ENCODE assay signal across 11 cellular contexts in the genomic region with DNA sequence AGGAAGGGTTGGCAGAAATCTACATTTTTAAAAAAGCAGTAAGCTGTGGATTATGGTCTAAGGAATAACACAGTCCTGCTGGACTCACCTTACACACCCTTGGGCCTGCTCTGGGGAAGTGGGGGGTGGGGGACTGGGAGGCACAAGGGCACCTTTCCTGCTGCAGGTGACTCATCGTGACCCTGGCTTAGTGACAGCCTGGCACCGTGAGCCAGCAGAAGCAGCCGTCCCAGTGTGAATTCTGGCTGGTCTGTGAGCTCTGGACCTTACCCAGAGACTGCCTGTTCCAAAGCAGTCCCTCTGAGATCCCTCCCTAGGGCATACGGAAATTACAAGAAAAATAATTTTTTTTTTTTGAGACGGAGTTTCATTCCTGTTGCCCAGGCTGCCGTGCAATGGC. TPM values are rescaled to one million over a fixed set of nuclear protein-coding genes. Genes with fewer than 3 reads are reported as not detected.
DNase-seq lines count a peak whose midpoint lies in the region; ATAC-seq, FAIRE-seq and TF ChIP-seq lines count a peak whose summit lies in the region.
"Had no signal": no experiment of that assay in that cellular context is flagged by ENCODE, and none has a peak within 500 bp of the region (broad histone marks: within the 10 kb centered on the region; RNA-seq: fewer than 3 reads in every experiment).

No MANE protein-coding gene starts in this region.

- H3K4me1 ChIP-seq in keratinocyte (ENCODE audit: control insufficient read depth, extremely low read depth, insufficient read depth, low read length): peaks cover 11% of the 10 kb centered on the region
- H3K4me1 ChIP-seq in thoracic aorta (ENCODE audit: control insufficient read depth in 1 of 2, low read depth in 2 of 2): peaks cover 16 to 27% of the 10 kb centered on the region in 2 donors

- no peak overlapping the region for H3K9ac ChIP-seq in keratinocyte (ENCODE audit: control insufficient read depth, extremely low read depth, insufficient read depth, low read length)

- H2AFZ ChIP-seq in keratinocyte (ENCODE audit: control insufficient read depth, low read length): no peak overlapping the region

- H3K9me3 ChIP-seq in keratinocyte (ENCODE audit: control insufficient read depth, low read depth, low read length) (no peaks in the 10 kb centered on the region), thoracic aorta (no peaks in the 10 kb centered on the region)

- no peak overlapping the region for H3K4me3 Mint-ChIP-seq in MCF 10A (ENCODE audit: unreplicated experiment)
- H3K4me3 Mint-ChIP-seq in stimulated activated memory B cell treated with anti-CD40 and anti-IgM and Interleukin-4, amounts not matched to agents 10 μg/mL and 1 μg/mL and 100 μg/mL, for 72 hours: no peak overlapping the region

- peaks cover 9% of the 10 kb centered on the region for H3K4me1 Mint-ChIP-seq in MCF 10A (ENCODE audit: insufficient read depth, unreplicated experiment)
- H3K4me1 Mint-ChIP-seq in stimulated activated memory B cell treated with anti-CD40 and anti-IgM and Interleukin-4, amounts not matched to agents 10 μg/mL and 1 μg/mL and 100 μg/mL, for 72 hours: peaks cover 42% of the 10 kb centered on the region

- dilution Hi-C loops in keratinocyte (cut with MboI; ENCODE audit: extremely low pct_ligation_motif_present, low sequenced_read_pairs): no loop called here

- peaks cover 17% of the 10 kb centered on the region for H3K36me3 Mint-ChIP-seq in MCF 10A (ENCODE audit: insufficient read depth, unreplicated experiment)
- H3K36me3 Mint-ChIP-seq in stimulated activated memory B cell treated with anti-CD40 and anti-IgM and Interleukin-4, amounts not matched to agents 10 μg/mL and 1 μg/mL and 100 μg/mL, for 72 hours: peaks cover 18% of the 10 kb centered on the region

- peak; percentile 11 for DNase-seq in HCEC 1CT
- peak; percentile 62 for DNase-seq in MCF 10A (ENCODE audit: unreplicated experiment)
- DNase-seq in keratinocyte (ENCODE audit: low read depth, low spot score): no peak
- peak; percentile 80 for DNase-seq in thoracic aorta (ENCODE audit: low spot score)
- no peak for DNase-seq in NCI-H187 (lab: John Stamatoyannopoulos, UW)
- no peak for DNase-seq in NCI-H2171 treated with DMSO at 0.1 percent for 48 hours (lab: John Stamatoyannopoulos, UW)
- no peak for DNase-seq in medulla oblongata (ENCODE audit: extremely low spot score)
- DNase-seq: NCI-H2029; stimulated activated naive CD8-positive, alpha-beta T cell treated with anti-CD3 and anti-CD28 coated beads, Interleukin-15, Interleukin-2, amounts not matched to agents 100 U/mL and 50 U/mL, for 24 hours had no signal

- H3K27ac Mint-ChIP-seq in MCF 10A (ENCODE audit: low read depth, unreplicated experiment): peak overlapping the region; percentile 18
- H3K27ac Mint-ChIP-seq in stimulated activated memory B cell treated with anti-CD40 and anti-IgM and Interleukin-4, amounts not matched to agents 10 μg/mL and 1 μg/mL and 100 μg/mL, for 72 hours: no peak overlapping the region

- H3K9me3 Mint-ChIP-seq in MCF 10A (ENCODE audit: unreplicated experiment): no peaks in the 10 kb centered on the region
- H3K9me3 Mint-ChIP-seq in stimulated activated memory B cell treated with anti-CD40 and anti-IgM and Interleukin-4, amounts not matched to agents 10 μg/mL and 1 μg/mL and 100 μg/mL, for 72 hours: peaks cover 4% of the 10 kb centered on the region

- H3K27ac ChIP-seq in keratinocyte (ENCODE audit: control insufficient read depth, insufficient read depth, low read length) (no peak overlapping the region), thoracic aorta (peak overlapping the region; percentile 70 to 80)

- no peaks in the 10 kb centered on the region for H4K20me1 ChIP-seq in keratinocyte (ENCODE audit: control insufficient read depth, extremely low read depth, insufficient read depth, low read length)

- peaks cover 6% of the 10 kb centered on the region in 2 experiments for H3K36me3 ChIP-seq in keratinocyte (ENCODE audit: control insufficient read depth in 2 of 2, extremely low read depth in 1 of 2, insufficient read depth in 2 of 2, low read length in 2 of 2)
- H3K36me3 ChIP-seq in thoracic aorta: peaks cover 6% of the 10 kb centered on the region

- CTCF ChIA-PET in MCF 10A (lab: Yijun Ruan, JAX): interaction anchor here (0.6 to 1.4 kb wide), 2 partner anchors 55 to 198 kb away, joined by 3 to 5 read pairs; partner anchors contain the start of gene INPP5K

- POLR2A ChIA-PET in MCF 10A (lab: Yijun Ruan, JAX): interaction anchor here (0.6 to 2.1 kb wide), 15 partner anchors 9 to 169 kb away, joined by 3 to 8 read pairs (median 4); partner anchors contain the start of genes INPP5K and SLC43A2

- TF ChIP-seq CTCF in MCF 10A (IDR thresholded peaks at IDR 0.05; ENCODE audit: unreplicated experiment) (no peak), keratinocyte (optimal IDR thresholded peaks at IDR 0.05 in 1 of 3, IDR thresholded peaks at IDR 0.05 in 1 of 3, conservative IDR thresholded peaks at IDR 0.05 in 1 of 3; ENCODE audit: extremely low read depth in 1 of 3, insufficient read depth in 2 of 3, low read length in 3 of 3) (no peak), thoracic aorta (IDR thresholded peaks at IDR 0.05) (no peak)

- no peak overlapping the region for H3K4me2 ChIP-seq in keratinocyte (ENCODE audit: control insufficient read depth, extremely low read depth, insufficient read depth, low read depth, low read length)

- peak; percentile 79 for ATAC-seq in thoracic aorta (ENCODE audit: insufficient number of reproducible peaks, low FRiP score, low read depth)
- no peak for ATAC-seq in stimulated activated memory B cell treated with anti-CD40 and anti-IgM and Interleukin-4, amounts not matched to agents 10 μg/mL and 1 μg/mL and 100 μg/mL, for 72 hours
- ATAC-seq: stimulated activated naive CD8-positive, alpha-beta T cell treated with anti-CD3 and anti-CD28 coated beads, Interleukin-15, Interleukin-2, amounts not matched to agents 100 U/mL and 50 U/mL, for 24 hours had no signal

- no peaks in the 10 kb centered on the region for H3K27me3 Mint-ChIP-seq in MCF 10A (ENCODE audit: insufficient read depth, unreplicated experiment)
- no peaks in the 10 kb centered on the region for H3K27me3 Mint-ChIP-seq in stimulated activated memory B cell treated with anti-CD40 and anti-IgM and Interleukin-4, amounts not matched to agents 10 μg/mL and 1 μg/mL and 100 μg/mL, for 72 hours

- BruUV-seq in MCF 10A (replicated peaks; lab: Mats Ljungman, UMichigan): no TSS peak

- H3K9me1 ChIP-seq in keratinocyte (ENCODE audit: control insufficient read depth, extremely low read depth, insufficient read depth, low read length): no peaks in the 10 kb centered on the region

- peaks cover 7% of the 10 kb centered on the region for H3K79me2 ChIP-seq in keratinocyte (ENCODE audit: control insufficient read depth, insufficient read depth, low read length)

- intact Hi-C loops in MCF 10A (cut with micrococcal nuclease): no loop called here

- H3K27me3 ChIP-seq in keratinocyte (ENCODE audit: control insufficient read depth, extremely low read depth, insufficient read depth, low read length) (no peaks in the 10 kb centered on the region), thoracic aorta (replicated peaks; ENCODE audit: insufficient read depth) (no peaks in the 10 kb centered on the region)
- H3K27me3 ChIP-seq: dorsolateral prefrontal cortex had no signal

- peak; percentile 41 for FAIRE-seq in keratinocyte (lab: Jason Lieb, UNC)

- H3K4me3 ChIP-seq in keratinocyte (ENCODE audit: control insufficient read depth in 2 of 3, extremely low read depth in 1 of 3, insufficient read depth in 2 of 3, low read depth in 1 of 3, low read length in 3 of 3) (no peak overlapping the region), thoracic aorta (no peak overlapping the region)
- H3K4me3 ChIP-seq: dorsolateral prefrontal cortex had no signal

RNA-seq across cellular contexts. Expression of gene CRK, which starts 4.2 kb away (rescaled TPM):
- total RNA-seq in MCF 10A (2022) (70.6 and 82.9 TPM in 2 replicates), thoracic aorta (10 to 100 TPM; 48.3 to 76.0 TPM)
- polyA plus RNA-seq in keratinocyte: 111 to 127 TPM (median 117 TPM) in 3 replicates
- 62.6 TPM for polyA plus RNA-seq in keratinocyte (2011; ENCODE audit: low read depth)
- 104 and 167 TPM in 2 replicates for polyA plus RNA-seq in keratinocyte (2011; cell fraction: cytosol; rRNA removed)
- polyA plus RNA-seq in keratinocyte (2011; cell fraction: nucleus; rRNA removed): 97.2 and 110 TPM in 2 replicates
- polyA plus RNA-seq in keratinocyte (2012; ENCODE audit: low replicate concordance): 53.2 and 70.0 TPM in 2 replicates
- polyA minus RNA-seq in keratinocyte: 48.3 to 129 TPM (median 105 TPM) in 3 replicates
- 91.1 TPM for polyA minus RNA-seq in keratinocyte (2011; cell fraction: cytosol; rRNA and poly(A)+ RNA removed)
- polyA minus RNA-seq in keratinocyte (2011; cell fraction: nucleus; rRNA and poly(A)+ RNA removed): 43.7 and 74.3 TPM in 2 replicates

RNA-seq across cellular contexts. Expression of gene MYO1C, which starts 32.3 kb away (rescaled TPM):
- total RNA-seq in MCF 10A (2022) (175 and 216 TPM in 2 replicates), thoracic aorta (100 to 1,000 TPM; 160 to 226 TPM)
- 101 to 124 TPM (median 117 TPM) in 3 replicates for polyA plus RNA-seq in keratinocyte
- polyA plus RNA-seq in keratinocyte (2011; ENCODE audit: low read depth): 50.1 TPM
- polyA plus RNA-seq in keratinocyte (2011; cell fraction: cytosol; rRNA removed): 66.0 and 114 TPM in 2 replicates
- polyA plus RNA-seq in keratinocyte (2011; cell fraction: nucleus; rRNA removed): 169 and 194 TPM in 2 replicates
- 45.2 and 141 TPM in 2 replicates for polyA plus RNA-seq in keratinocyte (2012; ENCODE audit: low replicate concordance)
- polyA minus RNA-seq in keratinocyte: 277 to 483 TPM (median 317 TPM) in 3 replicates
- polyA minus RNA-seq in keratinocyte (2011; cell fraction: cytosol; rRNA and poly(A)+ RNA removed): 181 TPM
- polyA minus RNA-seq in keratinocyte (2011; cell fraction: nucleus; rRNA and poly(A)+ RNA removed): 114 and 148 TPM in 2 replicates

RNA-seq across cellular contexts. Expression of gene INPP5K, which starts 56.2 kb away (rescaled TPM):
- total RNA-seq in MCF 10A (2022) (25.5 and 28.9 TPM in 2 replicates), thoracic aorta (10 to 100 TPM; 78.7 to 95.3 TPM)
- polyA plus RNA-seq in keratinocyte: 19.9 to 28.0 TPM (median 23.0 TPM) in 3 replicates
- 14.3 TPM for polyA plus RNA-seq in keratinocyte (2011; ENCODE audit: low read depth)
- 22.1 and 29.6 TPM in 2 replicates for polyA plus RNA-seq in keratinocyte (2011; cell fraction: cytosol; rRNA removed)
- 24.1 and 25.9 TPM in 2 replicates for polyA plus RNA-seq in keratinocyte (2011; cell fraction: nucleus; rRNA removed)
- polyA plus RNA-seq in keratinocyte (2012; ENCODE audit: low replicate concordance): 16.0 and 33.2 TPM in 2 replicates
- polyA minus RNA-seq in keratinocyte: 28.6 to 53.5 TPM (median 41.6 TPM) in 3 replicates
- 35.7 TPM for polyA minus RNA-seq in keratinocyte (2011; cell fraction: cytosol; rRNA and poly(A)+ RNA removed)
- 24.8 and 28.7 TPM in 2 replicates for polyA minus RNA-seq in keratinocyte (2011; cell fraction: nucleus; rRNA and poly(A)+ RNA removed)

Comparison
In these comparisons a context has a peak if more than half of its experiments do, and no peak if none do; other contexts are left out.
1. DNase-seq: peak in HCEC 1CT (single experiment), MCF 10A (single experiment) and thoracic aorta (single experiment); none in keratinocyte (single experiment), NCI-H187 (0 of 2), NCI-H2171 treated with DMSO at 0.1 percent for 48 hours (single experiment) and medulla oblongata (single experiment).